ENCODE assay signal across 8 cellular contexts in genomic region chrX:41558531-41558930, GRCh38.
DNase-seq lines count a peak whose midpoint lies in the region; ATAC-seq, FAIRE-seq and TF ChIP-seq lines count a peak whose summit lies in the region.

No MANE protein-coding gene starts in this region.

- H3K4me1 Mint-ChIP-seq in stimulated activated effector memory CD8-positive, alpha-beta T cell treated with anti-CD3 and anti-CD28 coated beads, Interleukin-12 subunit alpha, Interleukin-12 subunit beta, amount 100 ng/mL, for 72 hours, result peaks cover 15% of the 10 kb centered on the region

- H3K27ac ChIP-seq in A549 (no peak overlapping the region; a peak in 1 of 6 replicates), testis (no peak overlapping the region)

- POLR2A ChIA-PET in A549 (lab: Yijun Ruan, JAX), result no interaction called here

- intact Hi-C loops in testis (cut with DNase I; ENCODE audit: low total_unique reads), result no loop called here

- no peak overlapping the region for H3K4me3 ChIP-seq in A549
- no peak overlapping the region for H3K4me3 ChIP-seq in GM12865 (ENCODE audit: low read depth, low read length)
- no peak overlapping the region for H3K4me3 ChIP-seq in testis

- no peak for TF ChIP-seq EP300 in A549 (IDR thresholded peaks at IDR 0.05)

- H3K27me3 ChIP-seq in testis, result no peaks in the 10 kb centered on the region

- no peak overlapping the region for H3K27ac Mint-ChIP-seq in stimulated activated effector memory CD8-positive, alpha-beta T cell treated with anti-CD3 and anti-CD28 coated beads, Interleukin-12 subunit alpha, Interleukin-12 subunit beta, amount 100 ng/mL, for 72 hours

- H3K9me3 Mint-ChIP-seq in stimulated activated effector memory CD8-positive, alpha-beta T cell treated with anti-CD3 and anti-CD28 coated beads, Interleukin-12 subunit alpha, Interleukin-12 subunit beta, amount 100 ng/mL, for 72 hours, result no peaks in the 10 kb centered on the region

- ATAC-seq in A549 (peak in 1 of 2 experiments; percentile 38; a peak in 1 of 6 replicates), HG03439 (IDR thresholded peaks at IDR 0.05; ENCODE audit: unreplicated experiment) (no peak)
- no peak for ATAC-seq in stimulated activated effector memory CD8-positive, alpha-beta T cell treated with anti-CD3 and anti-CD28 coated beads, Interleukin-12 subunit alpha, Interleukin-12 subunit beta, amount 100 ng/mL, for 72 hours

- in situ Hi-C loops in SK-MEL-5 (cut with HindIII; ENCODE audit: low pct_unique_long_range_greater_than_20kb, low sequenced_read_pairs), result no loop called here

- no peak overlapping the region for H3K4me3 Mint-ChIP-seq in stimulated activated effector memory CD8-positive, alpha-beta T cell treated with anti-CD3 and anti-CD28 coated beads, Interleukin-12 subunit alpha, Interleukin-12 subunit beta, amount 100 ng/mL, for 72 hours

- WGBS in A549 (ENCODE audit: missing lambda C conversion rate), result 1% methylated on average over 2 of the region's 2 CpGs
- WGBS in testis, 2 donors, result 23 to 28% methylated on average over 2 of the region's 2 CpGs

- TF ChIP-seq RAD21 in A549 (conservative IDR thresholded peaks at IDR 0.05 in 1 of 2, IDR thresholded peaks at IDR 0.05 in 1 of 2), result peak; percentile 80 to 87

- no peak overlapping the region for H3K4me2 ChIP-seq in A549

- DNase-seq in A549 (ENCODE audit: low read depth in 1 of 2, low spot score in 1 of 2) (peak; percentile 14 to 29), GM12865 (ENCODE audit: low read depth) (peak; percentile 16), SK-MEL-5 (ENCODE audit: low read depth, low spot score) (peak; percentile 39), frontal cortex (ENCODE audit: low spot score in 2 of 2) (no peak), testis (no peak)
- DNase-seq in stimulated activated CD4-positive, alpha-beta T cell treated with anti-CD3 and anti-CD28 coated beads, Interleukin-2, amount 100 ng/mL, for 24 hours, result no peak
- DNase-seq in stimulated activated effector memory CD8-positive, alpha-beta T cell treated with anti-CD3 and anti-CD28 coated beads, Interleukin-12 subunit alpha, Interleukin-12 subunit beta, amount 100 ng/mL, for 72 hours (ENCODE audit: low spot score in 2 of 2), result no peak

- no peaks in the 10 kb centered on the region for H3K36me3 ChIP-seq in testis (ENCODE audit: low read depth, missing control alignments)

- no peak for TF ChIP-seq POLR2A in A549 (IDR thresholded peaks at IDR 0.05; ENCODE audit: low read length)
- no peak for TF ChIP-seq POLR2A in testis (IDR thresholded peaks at IDR 0.05)

- H3K4me1 ChIP-seq in A549 (peaks cover 26% of the 10 kb centered on the region), testis (no peaks in the 10 kb centered on the region)

- no peaks in the 10 kb centered on the region for H3K36me3 Mint-ChIP-seq in stimulated activated effector memory CD8-positive, alpha-beta T cell treated with anti-CD3 and anti-CD28 coated beads, Interleukin-12 subunit alpha, Interleukin-12 subunit beta, amount 100 ng/mL, for 72 hours

- H3K9me3 ChIP-seq in A549 (no peaks in the 10 kb centered on the region), testis (no peaks in the 10 kb centered on the region)

- TF ChIP-seq CTCF in A549 (IDR thresholded peaks at IDR 0.05) (peak; percentile 65), GM12865 (IDR thresholded peaks at IDR 0.05; ENCODE audit: insufficient read depth, low read depth, low read length, missing control alignments) (peak; percentile 1), testis (IDR thresholded peaks at IDR 0.05) (peak in 1 of 3 experiments; percentile 11)

- CTCF ChIA-PET in A549 (lab: Yijun Ruan, JAX), result interaction anchor here (0.6 to 1.5 kb wide), 6 partner anchors 9 to 471 kb away, joined by 3 to 4 read pairs (median 3); no protein-coding TSS in a partner anchor

- peak; percentile 70 for FAIRE-seq in A549 (lab: Jason Lieb, UNC)
- FAIRE-seq in frontal cortex (lab: Jason Lieb, UNC), result peak; percentile 60

TF ChIP-seq in A549, 52 proteins besides CTCF, POLR2A, EP300 and RAD21:
- TF ChIP-seq SMC3 (IDR thresholded peaks at IDR 0.05) (peak; percentile 72), FOSB (CRISPR knock-in tag; IDR thresholded peaks at IDR 0.05) (no peak)

Comparison
In these comparisons a context has a peak if more than half of its experiments do, and no peak if none do; other contexts are left out.
1. DNase-seq: peak in A549 (2 of 2), GM12865 (single experiment) and SK-MEL-5 (single experiment); none in frontal cortex (0 of 2), stimulated activated CD4-positive, alpha-beta T cell treated with anti-CD3 and anti-CD28 coated beads, Interleukin-2, amount 100 ng/mL, for 24 hours (0 of 2), testis (single experiment) and stimulated activated effector memory CD8-positive, alpha-beta T cell treated with anti-CD3 and anti-CD28 coated beads, Interleukin-12 subunit alpha, Interleukin-12 subunit beta, amount 100 ng/mL, for 72 hours (0 of 2).